13 cellular contexts compared by ENCODE assay signal in genomic region chr6:155328539-155329459, GRCh38. TPM values are rescaled to one million over a fixed set of nuclear protein-coding genes. Genes with fewer than 3 reads are reported as not detected.
DNase-seq lines count a peak whose midpoint lies in the region; ATAC-seq and TF ChIP-seq lines count a peak whose summit lies in the region.
"Had no signal": no experiment of that assay in that cellular context is flagged by ENCODE, and none has a peak within 500 bp of the region (broad histone marks: within the 10 kb centered on the region; RNA-seq: fewer than 3 reads in every experiment).

No MANE protein-coding gene starts in this region.

- 16 to 18% methylated on average over 6 of the region's 6 CpGs for WGBS in body of pancreas, 2 donors
- no CpG with 5 or more reads among the region's 6 CpGs for WGBS in trophoblast cell (ENCODE audit: extremely low coverage, insufficient coverage, insufficient read length)

- H3K18ac ChIP-seq in trophoblast cell (ENCODE audit: low read length), result no peak overlapping the region

- H4K91ac ChIP-seq in trophoblast cell (ENCODE audit: low read depth, low read length), result no peak overlapping the region

- no peak overlapping the region for H2BK5ac ChIP-seq in trophoblast cell (ENCODE audit: low read depth, low read length, poor library complexity)

- ATAC-seq in body of pancreas (peak; percentile 94), HG03521 (IDR thresholded peaks at IDR 0.05; ENCODE audit: unreplicated experiment) (no peak)

- no peak overlapping the region for H3K14ac ChIP-seq in trophoblast cell (ENCODE audit: low read length)

- H3K9me3 ChIP-seq in body of pancreas (no peaks in the 10 kb centered on the region), trophoblast cell (ENCODE audit: insufficient read depth, low read depth, low read length) (no peaks in the 10 kb centered on the region), tibial artery (no peaks in the 10 kb centered on the region)
- H3K9me3 ChIP-seq: upper lobe of left lung had no signal

- TF ChIP-seq CTCF in body of pancreas (IDR thresholded peaks at IDR 0.05) (no peak), tibial artery (IDR thresholded peaks at IDR 0.05) (no peak)

- H2AFZ ChIP-seq in trophoblast cell (ENCODE audit: insufficient read depth, low read length, poor library complexity), result no peak overlapping the region

- H3K4me2 ChIP-seq in trophoblast cell (ENCODE audit: low read length), result no peak overlapping the region

- no peak overlapping the region for H2BK120ac ChIP-seq in trophoblast cell (ENCODE audit: insufficient read depth, low read length, poor library complexity)

- H3K36me3 ChIP-seq in body of pancreas (replicated peaks in 1 of 2; ENCODE audit: insufficient read depth in 1 of 2, low read depth in 2 of 2) (no peaks in the 10 kb centered on the region), trophoblast cell (ENCODE audit: control insufficient read depth in 1 of 2, insufficient read depth in 2 of 2, low read length in 2 of 2) (no peaks in the 10 kb centered on the region), tibial artery (no peaks in the 10 kb centered on the region)
- H3K36me3 ChIP-seq: upper lobe of left lung had no signal

- H3K4me1 ChIP-seq in body of pancreas (peaks cover 21% of the 10 kb centered on the region), trophoblast cell (ENCODE audit: control insufficient read depth in 1 of 2, insufficient read depth in 2 of 2, low read length in 2 of 2) (no peaks in the 10 kb centered on the region), tibial artery (peaks cover 0 to 4% (median 1%) of the 10 kb centered on the region in 4 donors)

- H3K4me3 ChIP-seq in body of pancreas (no peak overlapping the region), trophoblast cell (ENCODE audit: low read depth, low read length) (no peak overlapping the region), tibial artery (no peak overlapping the region)
- H3K4me3 ChIP-seq: upper lobe of left lung had no signal

- no peaks in the 10 kb centered on the region for H3K79me1 ChIP-seq in trophoblast cell (ENCODE audit: low read length)

- no peak overlapping the region for H2AK5ac ChIP-seq in trophoblast cell (ENCODE audit: low read length)

- no peaks in the 10 kb centered on the region for H3K27me3 ChIP-seq in body of pancreas
- H3K27me3 ChIP-seq in trophoblast cell (ENCODE audit: insufficient read depth, low read length), result no peaks in the 10 kb centered on the region
- no peaks in the 10 kb centered on the region for H3K27me3 ChIP-seq in tibial artery
- H3K27me3 ChIP-seq: upper lobe of left lung had no signal

- no peak overlapping the region for H3K23ac ChIP-seq in trophoblast cell (ENCODE audit: low read length)

- DNase-seq in NCI-H2196 (lab: John Stamatoyannopoulos, UW; ENCODE audit: unreplicated experiment), result peak; percentile 21
- DNase-seq in NCI-H2196 treated with DMSO at 0.1 percent for 48 hours (lab: John Stamatoyannopoulos, UW; ENCODE audit: unreplicated experiment), result no peak
- peak; percentile 49 for DNase-seq in NCI-H2029 (lab: John Stamatoyannopoulos, UW)
- peak; percentile 71 to 93 (median 84) for DNase-seq in body of pancreas
- DNase-seq in trophoblast cell, result no peak
- DNase-seq in tibial artery, result no peak
- no peak for DNase-seq in Kasumi-1 (lab: John Stamatoyannopoulos, UW)
- DNase-seq: cortex of kidney, HFFc6, nephron progenitor cell, T-helper 2 cell, upper lobe of left lung had no signal

- no peak for TF ChIP-seq POLR2A in body of pancreas (IDR thresholded peaks at IDR 0.05)

- H4K8ac ChIP-seq in trophoblast cell (ENCODE audit: low read depth, low read length), result no peak overlapping the region

- H3K27ac ChIP-seq in body of pancreas (peak overlapping the region in 3 of 4 donors; percentile 61 to 75 (median 74)), trophoblast cell (ENCODE audit: low read depth, low read length) (no peak overlapping the region), tibial artery (no peak overlapping the region)

- H3K79me2 ChIP-seq in trophoblast cell (ENCODE audit: control insufficient read depth, insufficient read depth, low read length, poor library complexity), result no peaks in the 10 kb centered on the region

- H3K9ac ChIP-seq in trophoblast cell (ENCODE audit: low read length), result peak overlapping the region; percentile 67

- H3K4ac ChIP-seq in trophoblast cell (ENCODE audit: low read depth, low read length), result no peak overlapping the region

- no peak overlapping the region for H2BK12ac ChIP-seq in trophoblast cell (ENCODE audit: low read length)

- intact Hi-C loops in body of pancreas (cut with DNase I), result no loop called here
- intact Hi-C loops in tibial artery (cut with DNase I; ENCODE audit: low total_unique reads), result loop anchor here (5.0 kb wide), 1 partner anchor 204 kb away; no protein-coding TSS in a partner anchor

- no peak overlapping the region for H4K12ac ChIP-seq in trophoblast cell (ENCODE audit: low read depth, low read length)

RNA-seq across cellular contexts. Expression of gene TFB1M, which starts 14.5 kb away (rescaled TPM):
- total RNA-seq in body of pancreas, result 1 to 10 TPM; 8.8 to 9.9 TPM
- 19.2 and 19.9 TPM in 2 replicates for polyA plus RNA-seq in trophoblast cell (2013)

Comparison
In these comparisons a context has a peak if more than half of its experiments do, and no peak if none do; other contexts are left out.
1. DNase-seq: peak in NCI-H2196 (single experiment), NCI-H2029 (single experiment) and body of pancreas (4 of 4); none in NCI-H2196 treated with DMSO at 0.1 percent for 48 hours (single experiment), trophoblast cell (0 of 2), tibial artery (0 of 2) and Kasumi-1 (0 of 2).
2. H3K27ac ChIP-seq: peak in body of pancreas (3 of 4); none in trophoblast cell (single experiment) and tibial artery (0 of 2).